Comparison of ENCODE assay signal across 27 cellular contexts in the genomic region with DNA sequence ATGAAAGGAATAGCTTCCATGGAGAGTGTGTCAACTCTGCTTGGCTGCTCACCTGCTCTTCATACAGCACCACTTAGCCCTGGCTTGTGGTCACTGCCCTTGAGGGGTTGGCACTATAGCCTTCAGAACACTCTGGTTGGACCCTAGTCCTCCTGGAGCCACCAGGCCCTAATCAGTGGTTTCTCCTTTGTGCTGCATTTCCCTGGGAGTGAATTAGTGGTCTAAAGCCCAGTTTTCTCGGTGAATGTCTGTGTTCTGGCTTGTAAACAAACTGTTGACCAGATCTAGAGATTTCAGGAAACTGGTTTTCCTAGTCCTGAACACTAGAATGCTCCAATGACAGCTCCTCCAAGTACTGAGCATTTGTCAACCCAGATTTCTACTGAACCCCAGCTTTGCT. TPM values are rescaled to one million over a fixed set of nuclear protein-coding genes. Genes with fewer than 3 reads are reported as not detected.
DNase-seq lines count a peak whose midpoint lies in the region; ATAC-seq and TF ChIP-seq lines count a peak whose summit lies in the region.
"Had no signal": no experiment of that assay in that cellular context is flagged by ENCODE, and none has a peak within 500 bp of the region (broad histone marks: within the 10 kb centered on the region; RNA-seq: fewer than 3 reads in every experiment).

No MANE protein-coding gene starts in this region.

- H3K9me3 ChIP-seq in esophagus (ENCODE audit: control insufficient read depth in 2 of 2, insufficient read depth in 1 of 2, low read depth in 1 of 2, low read length in 1 of 2) (peaks cover 0 to 8% of the 10 kb centered on the region in 2 donors), parathyroid adenoma (ENCODE audit: control insufficient read depth, low read length) (no peaks in the 10 kb centered on the region)
- H3K9me3 ChIP-seq: colonic mucosa, right atrium auricular region had no signal

- DNase-seq in ELF-1 (ENCODE audit: low read depth, low spot score) (peak; percentile 82), LNCaP clone FGC (ENCODE audit: low read depth) (peak; percentile 54)
- DNase-seq in activated T-cell treated with anti-CD3 and anti-CD28 coated beads, Interleukin-2, amount 50 U/mL, for 1 hour = no peak
- no peak for DNase-seq in activated CD4-positive, alpha-beta T cell treated with anti-CD3 and anti-CD28 coated beads, Interleukin-2, amount 10 ng/mL, durations not matched to agents 24 days and 14 days
- DNase-seq: activated CD4-positive, alpha-beta T cell treated with anti-CD3 and anti-CD28 coated beads for 36 hours; activated naive CD4-positive, alpha-beta T cell; activated T-cell treated with anti-CD3 and anti-CD28 coated beads, Interleukin-2, amount 50 U/mL, for 48 hours; brain microvascular endothelial cell; colonic mucosa; effector memory CD4-positive, alpha-beta T cell; EL; HFFc6; KBM-7; left cardiac atrium; naive thymus-derived CD4-positive, alpha-beta T cell; NCI-H1436; NCI-H510A treated with DMSO at 0.1 percent for 48 hours; NK-92 treated with Interleukin-12 subunit alpha and Interleukin-12 subunit beta, amount 100 ng/mL, for 24 hours; stimulated activated CD4-positive, alpha-beta T cell treated with anti-CD3 and anti-CD28 coated beads, Interleukin-4, amount 100 ng/mL, for 4 hours; stimulated activated naive CD8-positive, alpha-beta T cell treated with anti-CD3 and anti-CD28 coated beads, Interleukin-15, Interleukin-2, amounts not matched to agents 100 U/mL and 50 U/mL, for 24 hours had no signal

- H3K9me3 Mint-ChIP-seq in activated CD4-positive, alpha-beta T cell treated with anti-CD3 and anti-CD28 coated beads, Interleukin-2, amount 10 ng/mL, durations not matched to agents 24 days and 14 days = peaks cover 15% of the 10 kb centered on the region

- TF ChIP-seq CTCF in LNCaP clone FGC (IDR thresholded peaks at IDR 0.05; ENCODE audit: control insufficient read depth, extremely low read depth, insufficient read depth) = no peak
- no peak for TF ChIP-seq CTCF in parathyroid adenoma (IDR thresholded peaks at IDR 0.05)

- no peaks in the 10 kb centered on the region for H3K79me2 ChIP-seq in parathyroid adenoma

- H3K4me2 ChIP-seq in parathyroid adenoma (ENCODE audit: low read length) = peak overlapping the region; percentile 36

- no peaks in the 10 kb centered on the region for H3K4me1 Mint-ChIP-seq in activated CD4-positive, alpha-beta T cell treated with anti-CD3 and anti-CD28 coated beads, Interleukin-2, amount 10 ng/mL, durations not matched to agents 24 days and 14 days

- no peak overlapping the region for H3K27ac Mint-ChIP-seq in activated CD4-positive, alpha-beta T cell treated with anti-CD3 and anti-CD28 coated beads, Interleukin-2, amount 10 ng/mL, durations not matched to agents 24 days and 14 days
- H3K27ac Mint-ChIP-seq: activated CD4-positive, alpha-beta T cell treated with anti-CD3 and anti-CD28 coated beads for 36 hours; HFFc6; naive thymus-derived CD4-positive, alpha-beta T cell; T-helper 1 cell treated with Interleukin-12 subunit alpha and Interleukin-12 subunit beta and Interleukin-4 antibody, amounts not matched to agents 30 μg/mL and 1 μg/mL, for 36 hours had no signal

- peak overlapping the region; percentile 56 for H2AFZ ChIP-seq in parathyroid adenoma

- no peak overlapping the region for H3K4me3 Mint-ChIP-seq in activated CD4-positive, alpha-beta T cell treated with anti-CD3 and anti-CD28 coated beads, Interleukin-2, amount 10 ng/mL, durations not matched to agents 24 days and 14 days
- H3K4me3 Mint-ChIP-seq: activated CD4-positive, alpha-beta T cell treated with anti-CD3 and anti-CD28 coated beads for 36 hours; HFFc6; naive thymus-derived CD4-positive, alpha-beta T cell; T-helper 1 cell treated with Interleukin-12 subunit alpha and Interleukin-12 subunit beta and Interleukin-4 antibody, amounts not matched to agents 30 μg/mL and 1 μg/mL, for 36 hours had no signal

- H3K27ac ChIP-seq in esophagus (ENCODE audit: low read depth in 2 of 2, low read length in 1 of 2) (peak overlapping the region; percentile 83 to 92), parathyroid adenoma (no peak overlapping the region)
- H3K27ac ChIP-seq: brain microvascular endothelial cell, colonic mucosa, right atrium auricular region had no signal

- H3K36me3 ChIP-seq in esophagus (ENCODE audit: control insufficient read depth in 2 of 2, insufficient read depth in 2 of 2, low read length in 1 of 2) (no peaks in the 10 kb centered on the region), parathyroid adenoma (ENCODE audit: control insufficient read depth, insufficient read depth, low read length) (peaks cover 2% of the 10 kb centered on the region)
- H3K36me3 ChIP-seq: brain microvascular endothelial cell, colonic mucosa, right atrium auricular region had no signal

- no peak overlapping the region for H3K9ac ChIP-seq in parathyroid adenoma

- H3K27me3 ChIP-seq in esophagus (ENCODE audit: control insufficient read depth in 1 of 2, insufficient read depth in 2 of 2, low read length in 2 of 2) (no peaks in the 10 kb centered on the region), parathyroid adenoma (ENCODE audit: control insufficient read depth, insufficient read depth, low read length) (no peaks in the 10 kb centered on the region)
- H3K27me3 ChIP-seq: brain microvascular endothelial cell, colonic mucosa, right atrium auricular region had no signal

- no peak for ATAC-seq in HG03135 (IDR thresholded peaks at IDR 0.05; ENCODE audit: unreplicated experiment)
- no peak for ATAC-seq in HG02642 (IDR thresholded peaks at IDR 0.05; ENCODE audit: poor library complexity, unreplicated experiment)
- ATAC-seq: activated CD4-positive, alpha-beta T cell treated with anti-CD3 and anti-CD28 coated beads for 36 hours; left cardiac atrium; naive thymus-derived CD4-positive, alpha-beta T cell; Panc1; stimulated activated naive CD8-positive, alpha-beta T cell treated with anti-CD3 and anti-CD28 coated beads, Interleukin-15, Interleukin-2, amounts not matched to agents 100 U/mL and 50 U/mL, for 24 hours had no signal

- peaks cover 6% of the 10 kb centered on the region for H3K27me3 Mint-ChIP-seq in activated CD4-positive, alpha-beta T cell treated with anti-CD3 and anti-CD28 coated beads, Interleukin-2, amount 10 ng/mL, durations not matched to agents 24 days and 14 days
- H3K27me3 Mint-ChIP-seq: activated CD4-positive, alpha-beta T cell treated with anti-CD3 and anti-CD28 coated beads for 36 hours had no signal

- 39% methylated on average over 1 of the region's 1 CpG for WGBS in esophagus, 2 donors

- intact Hi-C loops in activated CD4-positive, alpha-beta T cell treated with anti-CD3 and anti-CD28 coated beads, Interleukin-2, amount 10 ng/mL, durations not matched to agents 24 days and 14 days (cut with micrococcal nuclease) = no loop called here

- H3K4me3 ChIP-seq in LNCaP clone FGC (ENCODE audit: low read depth, low read length) (peak overlapping the region; percentile 35), esophagus (ENCODE audit: low read depth in 1 of 2, low read length in 2 of 2) (no peak overlapping the region), parathyroid adenoma (ENCODE audit: low read depth, low read length) (no peak overlapping the region)
- H3K4me3 ChIP-seq: colonic mucosa, right atrium auricular region had no signal

- H3K4me1 ChIP-seq in esophagus (ENCODE audit: control insufficient read depth in 2 of 2, insufficient read depth in 2 of 2, low read length in 1 of 2) (peaks cover 0 to 7% of the 10 kb centered on the region in 2 donors), parathyroid adenoma (no peaks in the 10 kb centered on the region)
- H3K4me1 ChIP-seq: colonic mucosa, right atrium auricular region had no signal

- H3K36me3 Mint-ChIP-seq in activated CD4-positive, alpha-beta T cell treated with anti-CD3 and anti-CD28 coated beads, Interleukin-2, amount 10 ng/mL, durations not matched to agents 24 days and 14 days (ENCODE audit: low read depth) = no peaks in the 10 kb centered on the region

RNA-seq across cellular contexts. Expression of a gene that starts 28.6 kb away (rescaled TPM):
- polyA plus RNA-seq in esophagus = 10 to 100 TPM; 17.7 to 24.2 TPM
- total RNA-seq in activated CD4-positive, alpha-beta T cell treated with anti-CD3 and anti-CD28 coated beads, Interleukin-2, amount 10 ng/mL, durations not matched to agents 24 days and 14 days = 7.9 and 9.0 TPM in 2 replicates

Comparison
In these comparisons a context has a peak if more than half of its experiments do, and no peak if none do; other contexts are left out.
1. DNase-seq: peak in ELF-1 (single experiment) and LNCaP clone FGC (single experiment); none in activated T-cell treated with anti-CD3 and anti-CD28 coated beads, Interleukin-2, amount 50 U/mL, for 1 hour (single experiment) and activated CD4-positive, alpha-beta T cell treated with anti-CD3 and anti-CD28 coated beads, Interleukin-2, amount 10 ng/mL, durations not matched to agents 24 days and 14 days (single experiment).